Comparison of ENCODE assay signal across 8 cellular contexts in genomic region chr7:106110885-106111670, GRCh38.
DNase-seq lines count a peak whose midpoint lies in the region; ATAC-seq and TF ChIP-seq lines count a peak whose summit lies in the region.

No MANE protein-coding gene starts in this region.

- peak overlapping the region; percentile 94 for H3K4me3 Mint-ChIP-seq in dendritic cell treated with granulocyte-macrophage colony-stimulating factor and Interleukin-4, amounts not matched to agents 40 ng/mL and 50 ng/mL, for 4 days

- H3K9me3 ChIP-seq in OCI-LY1 (ENCODE audit: low read length) = no peaks in the 10 kb centered on the region
- no peaks in the 10 kb centered on the region for H3K9me3 ChIP-seq in muscle layer of colon (ENCODE audit: low read length)

- H3K27ac ChIP-seq in OCI-LY1 (ENCODE audit: low read depth, low read length, poor library complexity, severe bottlenecking) (peak overlapping the region; percentile 85), muscle layer of colon (ENCODE audit: low read depth, low read length) (peak overlapping the region; percentile 97)

- H2AFZ ChIP-seq in OCI-LY1 (ENCODE audit: low read length) = no peak overlapping the region

- H3K27ac Mint-ChIP-seq in dendritic cell treated with granulocyte-macrophage colony-stimulating factor and Interleukin-4, amounts not matched to agents 40 ng/mL and 50 ng/mL, for 4 days = peak overlapping the region; percentile 89

- peaks cover 70% of the 10 kb centered on the region for H3K4me1 ChIP-seq in OCI-LY1 (ENCODE audit: insufficient read depth, low read length, severe bottlenecking)
- H3K4me1 ChIP-seq in muscle layer of colon (ENCODE audit: insufficient read depth, low read length) = peaks cover 28% of the 10 kb centered on the region

- peak overlapping the region; percentile 77 for H3K4me3 ChIP-seq in OCI-LY1 (ENCODE audit: low read depth, low read length, poor library complexity, severe bottlenecking)
- H3K4me3 ChIP-seq in muscle layer of colon (ENCODE audit: low read depth in 1 of 2, low read length in 2 of 2) = peak overlapping the region; percentile 67 to 68

- H3K36me3 Mint-ChIP-seq in dendritic cell treated with granulocyte-macrophage colony-stimulating factor and Interleukin-4, amounts not matched to agents 40 ng/mL and 50 ng/mL, for 4 days (ENCODE audit: low read depth) = peaks cover 19% of the 10 kb centered on the region

- no peak for TF ChIP-seq CTCF in OCI-LY1 (IDR thresholded peaks at IDR 0.05; ENCODE audit: low read length)

- ATAC-seq in HG02610 (IDR thresholded peaks at IDR 0.05; ENCODE audit: unreplicated experiment) (no peak), GM21381 (IDR thresholded peaks at IDR 0.05; ENCODE audit: unreplicated experiment) (no peak)

- 0 out of 2 replicates have a peak, but pooled peaks cover 5% of the 10 kb centered on the region for H4K20me1 ChIP-seq in OCI-LY1 (ENCODE audit: insufficient read depth, low read length)

- H3F3A ChIP-seq in OCI-LY1 (ENCODE audit: insufficient read depth, low read length) = no peaks in the 10 kb centered on the region

- H3K36me3 ChIP-seq in OCI-LY1 (ENCODE audit: insufficient read depth, low read length) (peaks cover 45% of the 10 kb centered on the region), muscle layer of colon (ENCODE audit: insufficient read depth, low read length) (no peaks in the 10 kb centered on the region)

- intact Hi-C loops in dendritic cell treated with granulocyte-macrophage colony-stimulating factor and Interleukin-4, amounts not matched to agents 40 ng/mL and 50 ng/mL, for 4 days (cut with micrococcal nuclease) = loop anchor here (10.0 kb wide), 1 partner anchor 46 kb away; no protein-coding TSS in a partner anchor

- no peaks in the 10 kb centered on the region for H3K9me2 ChIP-seq in OCI-LY1 (ENCODE audit: low read depth, low read length)

- DNase-seq in NCI-H510A treated with DMSO at 0.1 percent for 48 hours (lab: John Stamatoyannopoulos, UW) (peak; percentile 33), NCI-H510A (lab: John Stamatoyannopoulos, UW) (no peak), dedifferentiated amniotic fluid mesenchymal stem cell (ENCODE audit: extremely low spot score) (no peak)

- H3K4me1 Mint-ChIP-seq in dendritic cell treated with granulocyte-macrophage colony-stimulating factor and Interleukin-4, amounts not matched to agents 40 ng/mL and 50 ng/mL, for 4 days (ENCODE audit: low read depth) = peaks cover 33% of the 10 kb centered on the region

- H3K9ac ChIP-seq in OCI-LY1 (ENCODE audit: low read length) (peak overlapping the region; percentile 87), muscle layer of colon (ENCODE audit: low read length) (peak overlapping the region; percentile 69)

- no peaks in the 10 kb centered on the region for H3K9me3 Mint-ChIP-seq in dendritic cell treated with granulocyte-macrophage colony-stimulating factor and Interleukin-4, amounts not matched to agents 40 ng/mL and 50 ng/mL, for 4 days

- no peaks in the 10 kb centered on the region for H3K27me3 ChIP-seq in OCI-LY1 (ENCODE audit: insufficient read depth, low read length)
- H3K27me3 ChIP-seq in muscle layer of colon (ENCODE audit: control insufficient read depth in 1 of 2, insufficient read depth in 2 of 2, low read length in 2 of 2) = no peaks in the 10 kb centered on the region

- H3K79me2 ChIP-seq in OCI-LY1 (ENCODE audit: insufficient read depth, low read length) = peaks cover 60% of the 10 kb centered on the region

- peak overlapping the region; percentile 97 for H3K4me2 ChIP-seq in OCI-LY1 (ENCODE audit: low read length)

- H3K27me3 Mint-ChIP-seq in dendritic cell treated with granulocyte-macrophage colony-stimulating factor and Interleukin-4, amounts not matched to agents 40 ng/mL and 50 ng/mL, for 4 days = no peaks in the 10 kb centered on the region
